In genomic region chr6:786946-787763, GRCh38 we compare ENCODE assay signal across 9 cellular contexts.
DNase-seq lines count a peak whose midpoint lies in the region; ATAC-seq, FAIRE-seq and TF ChIP-seq lines count a peak whose summit lies in the region.
"Had no signal": no experiment of that assay in that cellular context is flagged by ENCODE, and none has a peak within 500 bp of the region (broad histone marks: within the 10 kb centered on the region; RNA-seq: fewer than 3 reads in every experiment).

No MANE protein-coding gene starts in this region.

- H3K4me1 Mint-ChIP-seq in T-helper 17 cell = peaks cover 11% of the 10 kb centered on the region

- WGBS in A549 (ENCODE audit: missing lambda C conversion rate) = 46% methylated on average over 12 of the region's 12 CpGs

- in situ Hi-C loops in Panc1 (cut with HindIII; ENCODE audit: low pct_unique_long_range_greater_than_20kb, low sequenced_read_pairs) = no loop called here

- POLR2A ChIA-PET in A549 (lab: Yijun Ruan, JAX) = no interaction called here
- POLR2A ChIA-PET in Panc1 (lab: Charles Lee) = no interaction called here

- CTCF ChIA-PET in A549 (lab: Yijun Ruan, JAX) = interaction anchor here (1.0 to 2.2 kb wide), 3 partner anchors 11 to 610 kb away, joined by 4 to 8 read pairs (median 5); no protein-coding TSS in a partner anchor
- CTCF ChIA-PET in Panc1 (lab: Charles Lee) = interaction anchor here (0.7 kb wide), 1 partner anchor 675 kb away, joined by 5 read pairs; no protein-coding TSS in a partner anchor

- peak; percentile 53 for TF ChIP-seq CTCF in A549 (IDR thresholded peaks at IDR 0.05)
- peak; percentile 81 for TF ChIP-seq CTCF in GM06990 (IDR thresholded peaks at IDR 0.05; ENCODE audit: insufficient read depth, low read length, poor library complexity, severe bottlenecking)
- TF ChIP-seq CTCF in Panc1 (IDR thresholded peaks at IDR 0.05) = peak; percentile 91
- peak; percentile 64 for TF ChIP-seq CTCF in fibroblast of the aortic adventitia (IDR thresholded peaks at IDR 0.05; ENCODE audit: insufficient read depth, low read length)

- no peak for TF ChIP-seq POLR2A in A549 (IDR thresholded peaks at IDR 0.05; ENCODE audit: low read length)

- DNase-seq in A549 (ENCODE audit: low read depth in 1 of 2, low spot score in 1 of 2) (peak; percentile 18 to 26), GM06990 (ENCODE audit: extremely low read depth, insufficient read length) (no peak), Panc1 (ENCODE audit: low read depth, low spot score) (peak; percentile 15), fibroblast of the aortic adventitia (ENCODE audit: low read depth) (no peak), T-helper 17 cell (no peak)

- no peak overlapping the region for H3K4me3 Mint-ChIP-seq in T-helper 17 cell
- H3K4me3 Mint-ChIP-seq: immature natural killer cell had no signal

- ATAC-seq in A549 (peak in 1 of 2 experiments; percentile 71; a peak in 3 of 6 replicates), Panc1 (no peak), GM21723 (IDR thresholded peaks at IDR 0.05; ENCODE audit: unreplicated experiment) (no peak), GM19467 (IDR thresholded peaks at IDR 0.05; ENCODE audit: unreplicated experiment) (no peak), HG03460 (IDR thresholded peaks at IDR 0.05; ENCODE audit: unreplicated experiment) (no peak), T-helper 17 cell (no peak)

- peak; percentile 28 to 55; a peak in 2 of 5 replicates for TF ChIP-seq RAD21 in A549 (conservative IDR thresholded peaks at IDR 0.05 in 1 of 2, IDR thresholded peaks at IDR 0.05 in 1 of 2)

- H3K27ac ChIP-seq in A549 (no peak overlapping the region), Panc1 (ENCODE audit: low read length) (no peak overlapping the region)

- no peak overlapping the region for H3K4me2 ChIP-seq in A549

- H3K27me3 ChIP-seq in GM06990 (replicated peaks; ENCODE audit: control insufficient read depth, insufficient read depth, low read length) (no peaks in the 10 kb centered on the region), Panc1 (ENCODE audit: control insufficient read depth, insufficient read depth, low read length) (no peaks in the 10 kb centered on the region)

- H3K36me3 ChIP-seq in GM06990 (ENCODE audit: control insufficient read depth, insufficient read depth, low read length) (no peaks in the 10 kb centered on the region), Panc1 (ENCODE audit: control insufficient read depth, insufficient read depth, low read length) (no peaks in the 10 kb centered on the region)

- H3K36me3 Mint-ChIP-seq in T-helper 17 cell (ENCODE audit: low read depth) = peaks cover 5% of the 10 kb centered on the region
- H3K36me3 Mint-ChIP-seq: immature natural killer cell had no signal

- intact Hi-C loops in Panc1 (cut with micrococcal nuclease; ENCODE audit: unreplicated experiment) = loop anchor here (5.0 kb wide), 1 partner anchor 195 kb away; no protein-coding TSS in a partner anchor

- H3K9me3 ChIP-seq in A549 (no peaks in the 10 kb centered on the region), Panc1 (ENCODE audit: control insufficient read depth, insufficient read depth, low read depth, low read length) (no peaks in the 10 kb centered on the region), T-helper 17 cell (ENCODE audit: control insufficient read depth, low read length, poor library complexity, severe bottlenecking) (no peaks in the 10 kb centered on the region)

- no peaks in the 10 kb centered on the region for H3K4me1 ChIP-seq in A549
- no peaks in the 10 kb centered on the region for H3K4me1 ChIP-seq in Panc1 (ENCODE audit: control insufficient read depth, insufficient read depth, low read length)

- no peak overlapping the region for H3K4me3 ChIP-seq in A549
- no peak overlapping the region for H3K4me3 ChIP-seq in GM06990 (replicated peaks; ENCODE audit: low read depth, low read length)
- H3K4me3 ChIP-seq in Panc1 (ENCODE audit: low read depth in 2 of 2, low read length in 2 of 2) = no peak overlapping the region
- H3K4me3 ChIP-seq in fibroblast of the aortic adventitia (ENCODE audit: low read depth, low read length) = no peak overlapping the region

- no TSS peak for BruUV-seq in Panc1 (replicated peaks; lab: Mats Ljungman, UMichigan)

- FAIRE-seq in A549 (lab: Jason Lieb, UNC) = no peak

- H3K27ac Mint-ChIP-seq in T-helper 17 cell = no peak overlapping the region

- peaks cover 45% of the 10 kb centered on the region for H3K27me3 Mint-ChIP-seq in T-helper 17 cell

- TF ChIP-seq EP300 in A549 (IDR thresholded peaks at IDR 0.05) = no peak

TF ChIP-seq in A549, 52 proteins besides CTCF, POLR2A, EP300 and RAD21:
- TF ChIP-seq HEYL (CRISPR knock-in tag; IDR thresholded peaks at IDR 0.05) = no peak
- TF ChIP-seq E2F6 (IDR thresholded peaks at IDR 0.05; ENCODE audit: borderline replicate concordance, low read depth) = no peak
- TF ChIP-seq SMC3 (IDR thresholded peaks at IDR 0.05) = peak; percentile 49
- TF ChIP-seq EHMT2 (IDR thresholded peaks at IDR 0.05; ENCODE audit: low read depth) = no peak

Comparison
In these comparisons a context has a peak if more than half of its experiments do, and no peak if none do; other contexts are left out.
1. DNase-seq: peak in A549 (2 of 2) and Panc1 (single experiment); none in GM06990 (single experiment), fibroblast of the aortic adventitia (single experiment) and T-helper 17 cell (0 of 3).
2. Peak in every context shown above with its lines, with median percentiles within 50 percentile points of each other: CTCF ChIP-seq.